22 cellular contexts compared by ENCODE assay signal in the genomic region with DNA sequence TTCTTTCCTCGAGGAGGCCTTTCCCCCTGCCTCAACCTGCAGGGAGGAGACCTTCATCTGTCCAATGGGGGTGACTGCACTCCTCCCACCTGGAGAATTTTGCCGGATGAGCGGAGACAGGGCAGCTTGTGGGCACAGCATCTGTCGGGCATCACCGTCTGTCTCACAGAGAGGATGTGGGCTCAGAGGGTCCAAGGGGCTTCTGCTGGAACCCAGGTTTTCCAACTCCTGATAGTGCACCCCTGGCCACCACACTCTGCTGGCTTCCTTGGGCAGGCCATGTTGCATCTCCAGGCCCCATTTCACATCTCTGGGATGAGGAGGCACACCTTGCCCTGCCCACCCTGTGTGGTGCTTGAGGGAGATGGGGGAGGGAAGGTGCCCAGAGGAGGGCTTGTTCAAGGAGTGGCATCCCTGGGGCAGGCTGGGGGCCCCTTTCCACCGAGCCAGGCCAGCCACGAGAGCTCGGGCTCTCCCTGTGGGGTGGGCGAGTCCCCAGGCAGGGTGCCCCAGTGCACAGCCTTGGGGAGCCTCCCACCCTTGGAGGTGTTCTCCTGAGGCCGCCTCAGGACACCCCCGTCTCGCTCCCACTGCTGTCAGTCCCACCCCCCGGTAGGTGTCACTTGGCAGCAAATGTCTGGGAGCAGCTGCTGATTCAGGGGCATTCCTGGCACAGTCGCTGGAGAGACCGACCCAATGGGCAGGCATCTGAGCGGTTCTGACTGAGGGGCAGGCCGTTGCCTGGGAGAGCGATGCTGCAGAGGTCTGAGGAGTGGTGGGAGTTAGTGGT.
"Had no signal": no experiment of that assay in that cellular context is flagged by ENCODE, and none has a peak within 500 bp of the region (broad histone marks: within the 10 kb centered on the region; RNA-seq: fewer than 3 reads in every experiment).

No MANE protein-coding gene starts in this region.

- H3K27ac Mint-ChIP-seq: activated CD4-positive, alpha-beta memory T cell treated with anti-CD3 and anti-CD28 coated beads, Interleukin-2, amount 10 ng/mL, durations not matched to agents 7 days and 5 days; activated naive CD8-positive, alpha-beta T cell treated with anti-CD3 and anti-CD28 coated beads, Interleukin-2, amount 10 ng/mL, durations not matched to agents 7 days and 5 days; activated T-helper 17 cell treated with anti-CD3 and anti-CD28 coated beads, Interleukin-2, amount 50 U/mL, for 72 hours; naive thymus-derived CD4-positive, alpha-beta T cell; T-helper 2 cell treated with Interferon-gamma antibody and Interleukin-4, amounts not matched to agents 5 μg/mL and 100 μg/mL, for 36 hours; WTC11 had no signal

- H3K27ac ChIP-seq: body of pancreas, neutrophil, parathyroid adenoma, skin epidermis, thoracic aorta had no signal

- H3K27me3 Mint-ChIP-seq: activated CD4-positive, alpha-beta memory T cell treated with anti-CD3 and anti-CD28 coated beads, Interleukin-2, amount 10 ng/mL, durations not matched to agents 7 days and 5 days; activated naive CD8-positive, alpha-beta T cell treated with anti-CD3 and anti-CD28 coated beads, Interleukin-2, amount 10 ng/mL, durations not matched to agents 7 days and 5 days; activated T-helper 17 cell treated with anti-CD3 and anti-CD28 coated beads, Interleukin-2, amount 50 U/mL, for 72 hours; naive thymus-derived CD4-positive, alpha-beta T cell had no signal

- H3K4me1 Mint-ChIP-seq: activated T-helper 17 cell treated with anti-CD3 and anti-CD28 coated beads, Interleukin-2, amount 50 U/mL, for 72 hours had no signal

- H3K36me3 ChIP-seq: neutrophil, thoracic aorta had no signal

- H3K9me3 ChIP-seq: body of pancreas, mucosa of descending colon, neutrophil, thoracic aorta had no signal

- H2AFZ ChIP-seq: parathyroid adenoma had no signal

- H3K4me3 ChIP-seq: body of pancreas, dorsolateral prefrontal cortex, mucosa of descending colon, skin epidermis, thoracic aorta had no signal

- DNase-seq: activated CD4-positive, alpha-beta memory T cell treated with anti-CD3 and anti-CD28 coated beads, Interleukin-2, amount 10 ng/mL, durations not matched to agents 7 days and 5 days; activated CD4-positive, alpha-beta T cell treated with anti-CD3 and anti-CD28 coated beads for 4 hours; activated naive CD4-positive, alpha-beta T cell treated with Interleukin-2 at 50 U/mL for 16 hours; activated naive CD8-positive, alpha-beta T cell treated with anti-CD3 and anti-CD28 coated beads, Interleukin-2, amount 10 ng/mL, durations not matched to agents 7 days and 5 days; activated T-cell treated with anti-CD3 and anti-CD28 coated beads, Interleukin-2, amount 50 U/mL, for 1 hour; amygdala; body of pancreas; hypothalamus; mesenchymal stem cell; naive thymus-derived CD4-positive, alpha-beta T cell; retina; stimulated activated CD4-positive, alpha-beta T cell treated with anti-CD3 and anti-CD28 coated beads, Interleukin-15, amount 100 ng/mL, for 24 hours; stimulated activated CD4-positive, alpha-beta T cell treated with anti-CD3 and anti-CD28 coated beads, Interleukin-4, amount 100 ng/mL, for 1 hour had no signal

- ATAC-seq: activated T-helper 17 cell treated with anti-CD3 and anti-CD28 coated beads, Interleukin-2, amount 50 U/mL, for 72 hours; body of pancreas; mucosa of descending colon; naive thymus-derived CD4-positive, alpha-beta T cell; WTC11 had no signal

- H3K9me3 Mint-ChIP-seq: activated CD4-positive, alpha-beta memory T cell treated with anti-CD3 and anti-CD28 coated beads, Interleukin-2, amount 10 ng/mL, durations not matched to agents 7 days and 5 days; activated naive CD8-positive, alpha-beta T cell treated with anti-CD3 and anti-CD28 coated beads, Interleukin-2, amount 10 ng/mL, durations not matched to agents 7 days and 5 days; activated T-helper 17 cell treated with anti-CD3 and anti-CD28 coated beads, Interleukin-2, amount 50 U/mL, for 72 hours; naive thymus-derived CD4-positive, alpha-beta T cell; T-helper 2 cell treated with Interferon-gamma antibody and Interleukin-4, amounts not matched to agents 5 μg/mL and 100 μg/mL, for 36 hours; WTC11 had no signal

- H3K4me3 Mint-ChIP-seq: activated CD4-positive, alpha-beta memory T cell treated with anti-CD3 and anti-CD28 coated beads, Interleukin-2, amount 10 ng/mL, durations not matched to agents 7 days and 5 days; activated naive CD8-positive, alpha-beta T cell treated with anti-CD3 and anti-CD28 coated beads, Interleukin-2, amount 10 ng/mL, durations not matched to agents 7 days and 5 days; activated T-helper 17 cell treated with anti-CD3 and anti-CD28 coated beads, Interleukin-2, amount 50 U/mL, for 72 hours; T-helper 2 cell treated with Interferon-gamma antibody and Interleukin-4, amounts not matched to agents 5 μg/mL and 100 μg/mL, for 36 hours; WTC11 had no signal

- H3K27me3 ChIP-seq: body of pancreas, dorsolateral prefrontal cortex, neutrophil had no signal

- H3K36me3 Mint-ChIP-seq: activated naive CD8-positive, alpha-beta T cell treated with anti-CD3 and anti-CD28 coated beads, Interleukin-2, amount 10 ng/mL, durations not matched to agents 7 days and 5 days had no signal

- H3K9ac ChIP-seq: parathyroid adenoma had no signal
